11 cellular contexts compared by ENCODE assay signal in genomic region chr2:69764286-69765058, GRCh38. TPM values are rescaled to one million over a fixed set of nuclear protein-coding genes. Genes with fewer than 3 reads are reported as not detected.
DNase-seq lines count a peak whose midpoint lies in the region; ATAC-seq, FAIRE-seq and TF ChIP-seq lines count a peak whose summit lies in the region.
"Had no signal": no experiment of that assay in that cellular context is flagged by ENCODE, and none has a peak within 500 bp of the region (broad histone marks: within the 10 kb centered on the region; RNA-seq: fewer than 3 reads in every experiment).

No MANE protein-coding gene starts in this region.

- no peaks in the 10 kb centered on the region for H3K27me3 ChIP-seq in K562 (ENCODE audit: control insufficient read depth in 2 of 2, insufficient read depth in 2 of 2, low read length in 2 of 2)
- H3K27me3 ChIP-seq in parathyroid adenoma (ENCODE audit: control insufficient read depth, insufficient read depth, low read length) = no peaks in the 10 kb centered on the region
- no peaks in the 10 kb centered on the region for H3K27me3 ChIP-seq in CD4-positive, alpha-beta memory T cell (ENCODE audit: insufficient read depth, low read length)
- H3K27me3 ChIP-seq: heart left ventricle, SJCRH30 had no signal

- no TSS peak for BruUV-seq in K562 (replicated peaks; lab: Mats Ljungman, UMichigan)

- TF ChIP-seq RAD21 in K562 (CRISPR knock-in tag; conservative IDR thresholded peaks at IDR 0.05 in 1 of 2, IDR thresholded peaks at IDR 0.05 in 1 of 2) = no peak

- H3K4me3 ChIP-seq in K562 (no peak overlapping the region), parathyroid adenoma (ENCODE audit: low read depth, low read length) (no peak overlapping the region)
- H3K4me3 ChIP-seq in CD4-positive, alpha-beta memory T cell (ENCODE audit: low read length in 2 of 2) = no peak overlapping the region
- H3K4me3 ChIP-seq: heart left ventricle, SJCRH30 had no signal

- H3K27me3 Mint-ChIP-seq in HFFc6 (ENCODE audit: insufficient read depth) = no peaks in the 10 kb centered on the region
- H3K27me3 Mint-ChIP-seq in CD4-positive, alpha-beta memory T cell = no peaks in the 10 kb centered on the region

- 30% methylated on average over 5 of the region's 5 CpGs for WGBS in K562 (ENCODE audit: insufficient coverage, low coverage, missing lambda C conversion rate)

- H4K20me1 ChIP-seq in K562 (replicated peaks; ENCODE audit: control insufficient read depth, insufficient read depth, low read length) = no peaks in the 10 kb centered on the region

- in situ Hi-C loops in K562 (cut with MboI) = no loop called here

- H2AFZ ChIP-seq in K562 (ENCODE audit: low read depth, low read length) (no peak overlapping the region), parathyroid adenoma (no peak overlapping the region)

- peak; percentile 62 for ATAC-seq in K562
- ATAC-seq: heart left ventricle had no signal

- TF ChIP-seq POLR2A in GM12891 (IDR thresholded peaks at IDR 0.05; ENCODE audit: low read depth, low read length) (no peak), K562 (conservative IDR thresholded peaks at IDR 0.05) (no peak)

- intact Hi-C loops in K562 (cut with micrococcal nuclease) = no loop called here
- intact Hi-C loops in CD4-positive, alpha-beta memory T cell (cut with micrococcal nuclease) = no loop called here

- no peaks in the 10 kb centered on the region for H3K9me1 ChIP-seq in K562 (ENCODE audit: control insufficient read depth, insufficient read depth, low read length)

- H3K36me3 Mint-ChIP-seq in HFFc6 (ENCODE audit: low read depth) = peaks cover 11% of the 10 kb centered on the region
- no peaks in the 10 kb centered on the region for H3K36me3 Mint-ChIP-seq in CD4-positive, alpha-beta memory T cell

- H3K36me3 ChIP-seq in K562 (ENCODE audit: control insufficient read depth, insufficient read depth, low read length) (no peaks in the 10 kb centered on the region), parathyroid adenoma (ENCODE audit: control insufficient read depth, insufficient read depth, low read length) (no peaks in the 10 kb centered on the region)
- no peaks in the 10 kb centered on the region for H3K36me3 ChIP-seq in CD4-positive, alpha-beta memory T cell (ENCODE audit: insufficient read depth, low read length)
- H3K36me3 ChIP-seq: SJCRH30 had no signal

- H3K9ac ChIP-seq in K562 (ENCODE audit: insufficient read depth in 1 of 2, low read depth in 2 of 2, low read length in 2 of 2) = no peak overlapping the region
- H3K9ac ChIP-seq in parathyroid adenoma = no peak overlapping the region

- peaks cover 58% of the 10 kb centered on the region for H3K4me1 Mint-ChIP-seq in HFFc6 (ENCODE audit: low read depth)
- peaks cover 21 to 44% (median 31%) of the 10 kb centered on the region in 4 donors for H3K4me1 Mint-ChIP-seq in CD4-positive, alpha-beta memory T cell

- peaks cover under 1 to 11% of the 10 kb centered on the region in 2 experiments; a peak in 3 of 5 replicates for H3K4me1 ChIP-seq in K562 (replicated peaks in 1 of 2; ENCODE audit: control insufficient read depth in 2 of 2, insufficient read depth in 2 of 2, low read length in 2 of 2)
- H3K4me1 ChIP-seq in parathyroid adenoma = peaks cover 18% of the 10 kb centered on the region
- peaks cover 15% of the 10 kb centered on the region for H3K4me1 ChIP-seq in CD4-positive, alpha-beta memory T cell (ENCODE audit: insufficient read depth, low read length)

- CTCF ChIA-PET in K562 (lab: Yijun Ruan, JAX; ENCODE audit: low intra/inter-chr PET ratio) = no interaction called here
- CTCF ChIA-PET in CD4-positive, alpha-beta memory T cell (lab: Charles Lee; ENCODE audit: partially characterized antibody) = interaction anchor here (0.6 to 1.2 kb wide), 2 partner anchors 40 to 100 kb away, joined by 3 to 4 read pairs; no protein-coding TSS in a partner anchor

- TF ChIP-seq EP300 in K562 (IDR thresholded peaks at IDR 0.05; ENCODE audit: low read length) = no peak

- DNase-seq in GM12891 (ENCODE audit: insufficient read length, low spot score) (no peak), HFFc6 (no peak), K562 (ENCODE audit: extremely low read depth in 1 of 4, low spot score in 3 of 4) (no peak), NCI-H524 (lab: John Stamatoyannopoulos, UW) (no peak), mesenteric fat pad (ENCODE audit: low spot score) (no peak)
- DNase-seq in CD4-positive, alpha-beta memory T cell = no peak
- no peak for DNase-seq in effector CD4-positive, alpha-beta T cell
- DNase-seq: activated CD4-positive, alpha-beta T cell treated with anti-CD3 and anti-CD28 coated beads, Interleukin-2, amount 50 U/mL, for 48 hours; heart left ventricle; SJCRH30 had no signal

- peak overlapping the region; percentile 20 for H3K27ac Mint-ChIP-seq in HFFc6
- peak overlapping the region in 2 of 7 donors; percentile 5 to 6 for H3K27ac Mint-ChIP-seq in CD4-positive, alpha-beta memory T cell

- no peak overlapping the region for H3K27ac ChIP-seq in K562 (ENCODE audit: extremely low read depth, low read depth, low read length)
- H3K27ac ChIP-seq in parathyroid adenoma = no peak overlapping the region
- H3K27ac ChIP-seq in CD4-positive, alpha-beta memory T cell (ENCODE audit: low read depth, low read length) = no peak overlapping the region
- H3K27ac ChIP-seq: SJCRH30 had no signal

- H3K79me2 ChIP-seq in K562 (ENCODE audit: control insufficient read depth, insufficient read depth, low read length) = no peaks in the 10 kb centered on the region
- no peaks in the 10 kb centered on the region for H3K79me2 ChIP-seq in parathyroid adenoma

- no peak overlapping the region for H3K4me3 Mint-ChIP-seq in HFFc6
- peak overlapping the region in 1 of 8 donors; percentile 53 for H3K4me3 Mint-ChIP-seq in CD4-positive, alpha-beta memory T cell

- TF ChIP-seq CTCF in HFFc6 (IDR thresholded peaks at IDR 0.05) (no peak), K562 (IDR thresholded peaks at IDR 0.05 in 2 of 3, conservative IDR thresholded peaks at IDR 0.05 in 1 of 3; ENCODE audit: insufficient read depth in 2 of 3, low read depth in 1 of 3, low read length in 3 of 3) (no peak), parathyroid adenoma (IDR thresholded peaks at IDR 0.05) (no peak)

- H3K9me3 ChIP-seq in K562 (replicated peaks; ENCODE audit: control insufficient read depth, insufficient read depth, low read depth, low read length) (no peaks in the 10 kb centered on the region), parathyroid adenoma (ENCODE audit: control insufficient read depth, low read length) (no peaks in the 10 kb centered on the region)
- H3K9me3 ChIP-seq in CD4-positive, alpha-beta memory T cell (ENCODE audit: control insufficient read depth in 1 of 2, low read length in 2 of 2) = no peaks in the 10 kb centered on the region
- H3K9me3 ChIP-seq: heart left ventricle, SJCRH30 had no signal

- FAIRE-seq in GM12891 (lab: Jason Lieb, UNC) = peak; percentile 87
- no peak for FAIRE-seq in K562 (lab: Jason Lieb, UNC)

- no peak overlapping the region for H3K4me2 ChIP-seq in K562 (ENCODE audit: insufficient read depth, low read length)
- H3K4me2 ChIP-seq in parathyroid adenoma (ENCODE audit: low read length) = peak overlapping the region; percentile 28

- POLR2A ChIA-PET in K562 (lab: Yijun Ruan, JAX) = no interaction called here
- POLR2A ChIA-PET in CD4-positive, alpha-beta memory T cell (lab: Charles Lee; ENCODE audit: partially characterized antibody) = no interaction called here

- H3K9me3 Mint-ChIP-seq in HFFc6 = no peaks in the 10 kb centered on the region
- no peaks in the 10 kb centered on the region for H3K9me3 Mint-ChIP-seq in CD4-positive, alpha-beta memory T cell

TF ChIP-seq in GM12891, 5 proteins besides CTCF, POLR2A, EP300 and RAD21:
- no peak for TF ChIP-seq TAF1 (IDR thresholded peaks at IDR 0.05; ENCODE audit: low read depth, low read length)
- peak; percentile 66 for TF ChIP-seq SPI1 (IDR thresholded peaks at IDR 0.05; ENCODE audit: low read depth, low read length)
TF ChIP-seq in GM12891: peak in this region for 1.

TF ChIP-seq in K562, 482 proteins besides CTCF, POLR2A, EP300 and RAD21 (continues in another document):
- TF ChIP-seq RFX1 (IDR thresholded peaks at IDR 0.05) (peak; percentile 23; the same call in 1 of the 2 replicates), HOMEZ (CRISPR knock-in tag; IDR thresholded peaks at IDR 0.05) (no peak), RBM22 (IDR thresholded peaks at IDR 0.05; ENCODE audit: low read depth, low read length, poor library complexity, severe bottlenecking) (no peak)

RNA-seq across cellular contexts. Expression of gene ANXA4, which starts 22.5 kb away (rescaled TPM):
- 51.1 TPM for polyA plus RNA-seq in GM12891 (2012; ENCODE audit: low read depth, missing spikeins)
- total RNA-seq in HFFc6 (2021; fragmentation: NEBNext Ultra II Directional; extraction: Animal tissue kit (Norgen Biotek cat#: 25700)) = 100 to 1,000 TPM in 1 of 6 experiments, 10 to 100 TPM in 5; 92.8 to 112 (median 96.1) TPM
- total RNA-seq in K562 (2011; cell fraction: chromatin; rRNA removed; ENCODE audit: low replicate concordance) = 15.5 and 15.8 TPM in 2 replicates
- 8.4 and 9.0 TPM in 2 replicates for total RNA-seq in K562 (2011; cell fraction: nucleolus; rRNA removed)
- 12.1 and 16.6 TPM in 2 replicates for total RNA-seq in K562 (2011; cell fraction: nucleoplasm; rRNA removed)
- total RNA-seq in K562 (2014; rRNA removed) (7.5 and 10.9 TPM in 2 replicates), K562 (2014; rRNA removed; fragmentation: Illumina TruSeq; extraction: Trizol) (3.0 and 3.7 TPM in 2 replicates), K562 (2015; rRNA removed; fragmentation: Illumina TruSeq; extraction: Trizol) (2.9 and 3.4 TPM in 2 replicates), K562 (2021) (11.8 and 12.7 TPM in 2 replicates), mesenteric fat pad (58.3 TPM)
- polyA plus RNA-seq in K562 (2011; rRNA removed) (9.5 and 11.7 TPM in 2 replicates), K562 (2014; fragmentation: Illumina TruSeq; extraction: Trizol) (13.6 and 16.1 TPM in 2 replicates), K562 (2014; fragmentation: Nextera tagmentation; extraction: Ambion mirVana) (10 to 100 TPM; 11.6 to 13.2 TPM), K562 (2014; rRNA removed) (10.2 and 10.9 TPM in 2 replicates)
- polyA plus RNA-seq in K562 (2011; cell fraction: cytosol; rRNA removed) = 9.1 and 15.4 TPM in 2 replicates
- polyA plus RNA-seq in K562 (2011; cell fraction: nucleus; rRNA removed) = 7.3 and 16.5 TPM in 2 replicates
- polyA plus RNA-seq in K562 (2012) = 16.0 and 34.4 TPM in 2 replicates
- polyA minus RNA-seq in K562 (2011; rRNA and poly(A)+ RNA removed) = 7.3 and 14.4 TPM in 2 replicates
- polyA minus RNA-seq in K562 (2011; cell fraction: cytosol; rRNA and poly(A)+ RNA removed) = 5.4 and 8.7 TPM in 2 replicates
- polyA minus RNA-seq in K562 (2011; cell fraction: nucleus; rRNA and poly(A)+ RNA removed) = 5.4 and 10.0 TPM in 2 replicates
- 10 to 100 TPM; 22.3 to 24.2 TPM for total RNA-seq in CD4-positive, alpha-beta memory T cell
- 10 to 100 TPM; 27.5 to 30.8 TPM for polyA plus RNA-seq in CD4-positive, alpha-beta memory T cell
